14 cellular contexts compared by ENCODE assay signal in the genomic region with DNA sequence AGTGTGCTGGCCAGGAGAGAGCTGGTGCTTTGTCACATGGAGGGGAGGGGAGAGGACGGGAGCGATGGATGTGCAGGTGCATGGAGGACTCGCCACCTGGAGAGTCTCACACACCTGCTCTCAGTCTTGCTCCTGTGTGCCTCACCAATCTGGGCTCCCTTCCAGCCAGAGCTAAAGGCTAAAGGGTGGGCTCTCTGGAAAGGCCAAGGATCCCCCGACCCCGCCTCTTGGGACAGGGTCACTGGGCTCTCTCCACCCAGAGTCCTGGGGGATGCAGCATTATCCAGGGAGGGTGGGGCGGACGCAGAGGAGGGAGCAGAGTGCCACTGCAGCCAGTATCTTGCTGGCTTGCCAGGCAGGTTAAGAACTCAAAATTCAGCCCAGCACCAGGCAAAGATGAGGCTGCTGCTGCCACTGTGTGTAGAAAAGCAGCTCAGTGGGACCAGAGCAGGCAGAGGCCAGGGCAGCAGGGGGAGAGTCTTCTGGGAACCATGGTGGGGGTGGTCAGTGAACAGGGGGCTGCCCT. TPM values are rescaled to one million over a fixed set of nuclear protein-coding genes. Genes with fewer than 3 reads are reported as not detected.
DNase-seq lines count a peak whose midpoint lies in the region; ATAC-seq and TF ChIP-seq lines count a peak whose summit lies in the region.
"Had no signal": no experiment of that assay in that cellular context is flagged by ENCODE, and none has a peak within 500 bp of the region (broad histone marks: within the 10 kb centered on the region; RNA-seq: fewer than 3 reads in every experiment).

No MANE protein-coding gene starts in this region.

- no peak for TF ChIP-seq CTCF in coronary artery (IDR thresholded peaks at IDR 0.05)

- peak; percentile 83 for DNase-seq in COR-L47 (lab: John Stamatoyannopoulos, UW)
- DNase-seq in NCI-H1092 (lab: John Stamatoyannopoulos, UW), result peak; percentile 25
- peak; percentile 46 for DNase-seq in NCI-H526 treated with DMSO at 0.1 percent for 48 hours (lab: John Stamatoyannopoulos, UW)
- peak in 1 of 10 donors; percentile 5 for DNase-seq in naive thymus-derived CD8-positive, alpha-beta T cell
- DNase-seq in T-helper 9 cell, result no peak
- DNase-seq in GOT3 (lab: John Stamatoyannopoulos, UW), result no peak
- no peak for DNase-seq in coronary artery (ENCODE audit: low spot score)
- DNase-seq: foreskin fibroblast, MG63, PC-3 had no signal

- H3K4me1 Mint-ChIP-seq in naive thymus-derived CD8-positive, alpha-beta T cell, result peaks cover 10 to 34% (median 32%) of the 10 kb centered on the region in 4 donors

- peak overlapping the region in 8 of 10 donors; percentile 6 to 84 (median 60) for H3K27ac Mint-ChIP-seq in naive thymus-derived CD8-positive, alpha-beta T cell
- H3K27ac Mint-ChIP-seq: CD14-positive monocyte had no signal

- H3K27me3 Mint-ChIP-seq in naive thymus-derived CD8-positive, alpha-beta T cell, result no peaks in the 10 kb centered on the region

- no peak for ATAC-seq in naive thymus-derived CD8-positive, alpha-beta T cell
- no peak for ATAC-seq in HG02623 (IDR thresholded peaks at IDR 0.05; ENCODE audit: unreplicated experiment)
- ATAC-seq: PC-3 had no signal

- POLR2A ChIA-PET in naive thymus-derived CD8-positive, alpha-beta T cell (lab: Charles Lee), result interaction anchor here (0.5 to 1.2 kb wide), 2 partner anchors 59 to 217 kb away, joined by 3 read pairs; no protein-coding TSS in a partner anchor

- no peak overlapping the region for H3K4me3 ChIP-seq in coronary artery
- H3K4me3 ChIP-seq: MG63, thoracic aorta had no signal

- H3K36me3 Mint-ChIP-seq in naive thymus-derived CD8-positive, alpha-beta T cell, result no peaks in the 10 kb centered on the region

- no peak overlapping the region for H3K4me3 Mint-ChIP-seq in naive thymus-derived CD8-positive, alpha-beta T cell
- H3K4me3 Mint-ChIP-seq: CD14-positive monocyte had no signal

- no peak overlapping the region for H3K27ac ChIP-seq in coronary artery
- H3K27ac ChIP-seq: neutrophil, thoracic aorta had no signal

- no peaks in the 10 kb centered on the region for H3K9me3 Mint-ChIP-seq in naive thymus-derived CD8-positive, alpha-beta T cell
- H3K9me3 Mint-ChIP-seq: CD14-positive monocyte had no signal

RNA-seq across cellular contexts. Expression of a gene that starts 5.4 kb away (rescaled TPM):
- 100 to 1,000 TPM; 137 to 149 TPM for total RNA-seq in naive thymus-derived CD8-positive, alpha-beta T cell
- polyA plus RNA-seq in naive thymus-derived CD8-positive, alpha-beta T cell, result 10 to 100 TPM; 66.3 to 94.0 (median 82.8) TPM
- total RNA-seq: PC-3 had no signal

RNA-seq across cellular contexts. Expression of a gene that starts 6.7 kb away (rescaled TPM):
- total RNA-seq in naive thymus-derived CD8-positive, alpha-beta T cell, result 100 to 1,000 TPM; 117 to 122 TPM
- polyA plus RNA-seq in naive thymus-derived CD8-positive, alpha-beta T cell, result 100 to 1,000 TPM in 1 of 3 donors, 10 to 100 TPM in 2; 59.6 to 115 (median 89.1) TPM
- total RNA-seq: PC-3 had no signal

Comparison
In these comparisons a context has a peak if more than half of its experiments do, and no peak if none do; other contexts are left out.
1. DNase-seq: peak in COR-L47 (single experiment), NCI-H1092 (single experiment) and NCI-H526 treated with DMSO at 0.1 percent for 48 hours (single experiment); none in T-helper 9 cell (single experiment), GOT3 (single experiment) and coronary artery (single experiment).